Comparison of ENCODE assay signal across 1 cellular context in genomic region chr1:202143011-202143767, GRCh38.
TF ChIP-seq lines count a peak whose summit lies in the region.

No MANE protein-coding gene starts in this region.

TF ChIP-seq in K562, 482 proteins besides CTCF, POLR2A, EP300 and RAD21 (continued from another document):
- no peak for TF ChIP-seq AFF1 (IDR thresholded peaks at IDR 0.05; ENCODE audit: low read depth in 1 of 2, partially characterized antibody in 2 of 2)
TF ChIP-seq in K562: peak in this region for 25.
